Comparison of ENCODE assay signal across 12 cellular contexts in genomic region chr7:9488555-9488954, GRCh38.
DNase-seq lines count a peak whose midpoint lies in the region; ATAC-seq and TF ChIP-seq lines count a peak whose summit lies in the region.
"Had no signal": no experiment of that assay in that cellular context is flagged by ENCODE, and none has a peak within 500 bp of the region (broad histone marks: within the 10 kb centered on the region; RNA-seq: fewer than 3 reads in every experiment).

No MANE protein-coding gene starts in this region.

- no peaks in the 10 kb centered on the region for H3K36me3 ChIP-seq in kidney epithelial cell (ENCODE audit: control insufficient read depth, insufficient read depth, low read length)

- TF ChIP-seq CTCF in kidney epithelial cell (IDR thresholded peaks at IDR 0.05; ENCODE audit: insufficient read depth, low read length, poor library complexity, severe bottlenecking) = no peak

- peaks cover 6% of the 10 kb centered on the region for H3K9me3 Mint-ChIP-seq in stimulated activated memory B cell treated with anti-CD40 and anti-IgM and Interleukin-4, amounts not matched to agents 10 μg/mL and 1 μg/mL and 100 μg/mL, for 72 hours

- DNase-seq in EL (peak; percentile 32), HPDE6-E6E7 (ENCODE audit: extremely low spot score) (peak; percentile 6), amniotic epithelial cell (ENCODE audit: low read depth) (peak; percentile 77), kidney epithelial cell (ENCODE audit: low read depth) (peak; percentile 55), 8988T (no peak), NCI-H748 (lab: John Stamatoyannopoulos, UW; ENCODE audit: unreplicated experiment) (no peak)
- DNase-seq: caudate nucleus, DMS79, NCI-H2029 had no signal

- H3K27ac Mint-ChIP-seq in stimulated activated memory B cell treated with anti-CD40 and anti-IgM and Interleukin-4, amounts not matched to agents 10 μg/mL and 1 μg/mL and 100 μg/mL, for 72 hours = no peak overlapping the region
- H3K27ac Mint-ChIP-seq: type B pancreatic cell had no signal

- no peak for ATAC-seq in HG03354 (IDR thresholded peaks at IDR 0.05; ENCODE audit: poor library complexity, severe bottlenecking, unreplicated experiment)
- no peak for ATAC-seq in stimulated activated memory B cell treated with anti-CD40 and anti-IgM and Interleukin-4, amounts not matched to agents 10 μg/mL and 1 μg/mL and 100 μg/mL, for 72 hours

- H3K36me3 Mint-ChIP-seq in stimulated activated memory B cell treated with anti-CD40 and anti-IgM and Interleukin-4, amounts not matched to agents 10 μg/mL and 1 μg/mL and 100 μg/mL, for 72 hours = no peaks in the 10 kb centered on the region
- H3K36me3 Mint-ChIP-seq: type B pancreatic cell had no signal

- H3K4me3 Mint-ChIP-seq in stimulated activated memory B cell treated with anti-CD40 and anti-IgM and Interleukin-4, amounts not matched to agents 10 μg/mL and 1 μg/mL and 100 μg/mL, for 72 hours = no peak overlapping the region
- H3K4me3 Mint-ChIP-seq: type B pancreatic cell had no signal

- H3K27me3 ChIP-seq in kidney epithelial cell (ENCODE audit: control insufficient read depth, insufficient read depth, low read length) = no peaks in the 10 kb centered on the region

- H3K4me1 Mint-ChIP-seq in stimulated activated memory B cell treated with anti-CD40 and anti-IgM and Interleukin-4, amounts not matched to agents 10 μg/mL and 1 μg/mL and 100 μg/mL, for 72 hours = no peaks in the 10 kb centered on the region

- no peaks in the 10 kb centered on the region for H3K27me3 Mint-ChIP-seq in stimulated activated memory B cell treated with anti-CD40 and anti-IgM and Interleukin-4, amounts not matched to agents 10 μg/mL and 1 μg/mL and 100 μg/mL, for 72 hours
- H3K27me3 Mint-ChIP-seq: type B pancreatic cell had no signal

- H3K4me3 ChIP-seq in kidney epithelial cell (ENCODE audit: low read depth, low read length) = no peak overlapping the region

Comparison
In these comparisons a context has a peak if more than half of its experiments do, and no peak if none do; other contexts are left out.
1. DNase-seq: peak in EL (single experiment), HPDE6-E6E7 (single experiment), amniotic epithelial cell (single experiment) and kidney epithelial cell (single experiment); none in 8988T (single experiment) and NCI-H748 (single experiment).